In genomic region chr6:124995131-124995530, GRCh38 we compare ENCODE assay signal across 16 cellular contexts. TPM values are rescaled to one million over a fixed set of nuclear protein-coding genes. Genes with fewer than 3 reads are reported as not detected.
A peak's percentile ranks its signal among the peaks of the same experiment; 100 is the strongest.
DNase-seq lines count a peak whose midpoint lies in the region; ATAC-seq, FAIRE-seq and TF ChIP-seq lines count a peak whose summit lies in the region.
"Had no signal": no experiment of that assay in that cellular context is flagged by ENCODE, and none has a peak within 500 bp of the region (broad histone marks: within the 10 kb centered on the region; RNA-seq: fewer than 3 reads in every experiment).

No MANE protein-coding gene starts in this region.

- FAIRE-seq in pancreas (lab: Jason Lieb, UNC), result peak; percentile 26
- FAIRE-seq: A549 had no signal

- H4K8ac ChIP-seq in IMR-90 (ENCODE audit: low read depth in 2 of 2, low read length in 2 of 2), result no peak overlapping the region

- H3K27ac ChIP-seq in IMR-90 (ENCODE audit: insufficient read depth, low read length), result no peak overlapping the region
- H3K27ac ChIP-seq in pancreas, result no peak overlapping the region
- no peak overlapping the region for H3K27ac ChIP-seq in adrenal gland
- H3K27ac ChIP-seq: PC-9 had no signal

- TF ChIP-seq CTCF in AG10803 (conservative IDR thresholded peaks at IDR 0.05; ENCODE audit: low read length) (no peak), IMR-90 (conservative IDR thresholded peaks at IDR 0.05; ENCODE audit: low read depth, low read length) (no peak), pancreas (IDR thresholded peaks at IDR 0.05) (no peak), adrenal gland (IDR thresholded peaks at IDR 0.05) (no peak)

- no peak overlapping the region for H3K9ac ChIP-seq in IMR-90 (ENCODE audit: low read depth, low read length)

- no peak overlapping the region for H2BK20ac ChIP-seq in IMR-90 (ENCODE audit: low read depth, low read length)

- H3K9me1 ChIP-seq in IMR-90 (ENCODE audit: insufficient read depth, low read length), result peaks cover 7% of the 10 kb centered on the region; the same call in 1 of the 2 replicates

- dilution Hi-C loops in IMR-90 (cut with HindIII; ENCODE audit: low sequenced_read_pairs, unreplicated experiment), result no loop called here

- H3K4me1 ChIP-seq in IMR-90 (ENCODE audit: control insufficient read depth, insufficient read depth, low read length) (peaks cover 11% of the 10 kb centered on the region), pancreas (peaks cover 5 to 16% (median 11%) of the 10 kb centered on the region in 3 donors), adrenal gland (replicated peaks in 1 of 2) (peaks cover 0 to 13% of the 10 kb centered on the region in 2 donors)

- peaks cover 5% of the 10 kb centered on the region for H3K36me3 ChIP-seq in IMR-90 (ENCODE audit: control insufficient read depth, insufficient read depth, low read length)
- H3K36me3 ChIP-seq in pancreas, result no peaks in the 10 kb centered on the region
- H3K36me3 ChIP-seq in adrenal gland (replicated peaks in 1 of 2), result no peaks in the 10 kb centered on the region

- no peak overlapping the region for H3K56ac ChIP-seq in IMR-90 (ENCODE audit: extremely low read depth, insufficient read depth, low read length)

- H3K27me3 ChIP-seq in IMR-90 (ENCODE audit: control insufficient read depth, insufficient read depth, low read length) (no peaks in the 10 kb centered on the region), pancreas (no peaks in the 10 kb centered on the region), adrenal gland (no peaks in the 10 kb centered on the region)

- no peak overlapping the region for H3K14ac ChIP-seq in IMR-90 (replicated peaks; ENCODE audit: low read depth, low read length)

- TF ChIP-seq POLR2A in IMR-90 (IDR thresholded peaks at IDR 0.05; ENCODE audit: low read depth, low read length) (no peak), adrenal gland (IDR thresholded peaks at IDR 0.05) (no peak)

- H3K4me2 ChIP-seq in IMR-90 (ENCODE audit: low read depth, low read length), result no peak overlapping the region
- H3K4me2 ChIP-seq: PC-9 had no signal

- H3K79me1 ChIP-seq in IMR-90 (ENCODE audit: low read depth in 1 of 2, low read length in 2 of 2), result peaks cover 39 to 70% of the 10 kb centered on the region in 2 experiments

- H3K23ac ChIP-seq in IMR-90 (ENCODE audit: low read depth, low read length), result no peak overlapping the region

- TF ChIP-seq RAD21 in IMR-90 (IDR thresholded peaks at IDR 0.05; ENCODE audit: low read length), result no peak

- H2BK120ac ChIP-seq in IMR-90 (ENCODE audit: low read depth, low read length), result no peak overlapping the region

- H3K4me3 ChIP-seq in AG10803 (ENCODE audit: low read length) (no peak overlapping the region), IMR-90 (ENCODE audit: insufficient read depth, low read depth, low read length) (no peak overlapping the region), pancreas (no peak overlapping the region), adrenal gland (no peak overlapping the region)
- H3K4me3 ChIP-seq: A549, PC-9 had no signal

- H2BK15ac ChIP-seq in IMR-90 (ENCODE audit: low read depth, low read length), result no peak overlapping the region

- BruUV-seq in IMR-90 (replicated peaks; lab: Mats Ljungman, UMichigan), result no TSS peak

- H4K91ac ChIP-seq in IMR-90 (ENCODE audit: insufficient read depth, low read depth, low read length), result no peak overlapping the region

- no peak overlapping the region for H2AFZ ChIP-seq in IMR-90 (replicated peaks; ENCODE audit: low read length, poor library complexity)
- H2AFZ ChIP-seq: PC-9 had no signal

- peak; percentile 25 for DNase-seq in AG10803 (ENCODE audit: low read depth)
- DNase-seq in IMR-90, result no peak
- DNase-seq in dermis microvascular lymphatic vessel endothelial cell (ENCODE audit: low read depth in 2 of 2), result peak; percentile 21
- no peak for DNase-seq in pancreas
- no peak for DNase-seq in adrenal gland
- DNase-seq in GM03348 (ENCODE audit: low spot score), result no peak
- no peak for DNase-seq in NCI-H2171 treated with DMSO at 0.1 percent for 48 hours (lab: John Stamatoyannopoulos, UW)
- DNase-seq: Calu3; CD4-positive, alpha-beta T cell; NCI-H1092; NCI-H1694; NCI-H2107; PC-9 had no signal

- H4K5ac ChIP-seq in IMR-90 (ENCODE audit: low read depth, low read length), result no peak overlapping the region

- in situ Hi-C loops in IMR-90 (cut with MboI; ENCODE audit: low sequenced_read_pairs), result no loop called here

- H3K18ac ChIP-seq in IMR-90 (ENCODE audit: low read depth, low read length), result no peak overlapping the region

- H3K9me3 ChIP-seq in IMR-90 (ENCODE audit: control insufficient read depth, insufficient read depth, low read length) (no peaks in the 10 kb centered on the region), pancreas (no peaks in the 10 kb centered on the region), adrenal gland (replicated peaks in 1 of 3) (no peaks in the 10 kb centered on the region)
- H3K9me3 ChIP-seq: A549 had no signal

- no peak overlapping the region for H2AK9ac ChIP-seq in IMR-90 (replicated peaks; ENCODE audit: low read depth, low read length, poor library complexity)

- POLR2A ChIA-PET in IMR-90 (lab: Charles Lee; ENCODE audit: unreplicated experiment), result no interaction called here

- ATAC-seq in IMR-90 (ENCODE audit: low read depth), result peak; percentile 64
- ATAC-seq in pancreas, result no peak
- no peak for ATAC-seq in HG03175 (IDR thresholded peaks at IDR 0.05; ENCODE audit: unreplicated experiment)
- ATAC-seq: A549 had no signal

- H2AK5ac ChIP-seq in IMR-90 (ENCODE audit: low read depth, low read length), result no peak overlapping the region

- CTCF ChIA-PET in IMR-90 (lab: Yijun Ruan, JAX), result no interaction called here

- no peaks in the 10 kb centered on the region for H4K20me1 ChIP-seq in IMR-90 (ENCODE audit: insufficient read depth, low read length)

- no peak overlapping the region for H3K4ac ChIP-seq in IMR-90 (ENCODE audit: low read depth, low read length)

- intact Hi-C loops in IMR-90 (cut with micrococcal nuclease), result no loop called here
- intact Hi-C loops in pancreas (cut with DNase I), result no loop called here
- intact Hi-C loops in adrenal gland (cut with DNase I), result no loop called here

- no peak overlapping the region for H2BK5ac ChIP-seq in IMR-90 (ENCODE audit: low read depth, low read length, poor library complexity, severe bottlenecking)

TF ChIP-seq in IMR-90, 13 proteins besides CTCF, POLR2A, EP300 and RAD21:
- TF ChIP-seq SMC3 (IDR thresholded peaks at IDR 0.05; ENCODE audit: low read depth, low read length) (no peak), NFE2L2 (IDR thresholded peaks at IDR 0.05; ENCODE audit: low read depth, low read length) (no peak), RCOR1 (IDR thresholded peaks at IDR 0.05; ENCODE audit: insufficient replicate concordance, low read length) (no peak), MAFK (IDR thresholded peaks at IDR 0.05; ENCODE audit: low read depth, low read length) (no peak), CEBPB (IDR thresholded peaks at IDR 0.05; ENCODE audit: low read depth, low read length) (no peak), RFX5 (IDR thresholded peaks at IDR 0.05; ENCODE audit: low read depth, low read length) (no peak), MXI1 (IDR thresholded peaks at IDR 0.05; ENCODE audit: borderline replicate concordance, low read depth, low read length) (no peak), ELK1 (IDR thresholded peaks at IDR 0.05; ENCODE audit: borderline replicate concordance, low read depth, low read length) (no peak), FOS (IDR thresholded peaks at IDR 0.05; ENCODE audit: low read depth, low read length) (no peak), CHD1 (IDR thresholded peaks at IDR 0.05; ENCODE audit: low read depth, low read length) (no peak), USF2 (IDR thresholded peaks at IDR 0.05; ENCODE audit: low read depth, low read length) (no peak), MAZ (IDR thresholded peaks at IDR 0.05; ENCODE audit: borderline replicate concordance, low read depth, low read length) (no peak), BHLHE40 (IDR thresholded peaks at IDR 0.05; ENCODE audit: low read depth, low read length) (no peak)

RNA-seq across cellular contexts. Expression of gene RNF217, which starts 32.9 kb away (rescaled TPM):
- total RNA-seq in IMR-90 (2012; rRNA removed) (16.7 and 20.4 TPM in 2 replicates), dermis microvascular lymphatic vessel endothelial cell (10.4 and 15.9 TPM in 2 replicates), pancreas (10 to 100 TPM in 2 of 6 donors, 1 to 10 TPM in 4; 4.6 to 14.3 (median 8.3) TPM), adrenal gland (10 to 100 TPM in 6 of 8 donors, 1 to 10 TPM in 2; 7.1 to 23.0 (median 16.1) TPM)
- polyA plus RNA-seq in IMR-90 (2012; rRNA removed) (11.7 TPM in 2 replicates), pancreas (1 to 10 TPM; 3.4 to 3.6 TPM), adrenal gland (1 to 10 TPM; 5.6 to 10.0 (median 7.1) TPM)
- polyA plus RNA-seq in IMR-90 (2012; cell fraction: cytosol; rRNA removed), result 2.5 and 2.7 TPM in 2 replicates
- polyA plus RNA-seq in IMR-90 (2012; cell fraction: nucleus; rRNA removed; ENCODE audit: low replicate concordance), result 7.8 and 59.2 TPM in 2 replicates
- total RNA-seq: B cell had no signal

Comparison
In these comparisons a context has a peak if more than half of its experiments do, and no peak if none do; other contexts are left out.
1. DNase-seq: peak in AG10803 (single experiment) and dermis microvascular lymphatic vessel endothelial cell (2 of 2); none in IMR-90 (single experiment), pancreas (0 of 6), adrenal gland (0 of 7), GM03348 (single experiment) and NCI-H2171 treated with DMSO at 0.1 percent for 48 hours (single experiment).